Comparison of ENCODE assay signal across 28 cellular contexts in the genomic region with DNA sequence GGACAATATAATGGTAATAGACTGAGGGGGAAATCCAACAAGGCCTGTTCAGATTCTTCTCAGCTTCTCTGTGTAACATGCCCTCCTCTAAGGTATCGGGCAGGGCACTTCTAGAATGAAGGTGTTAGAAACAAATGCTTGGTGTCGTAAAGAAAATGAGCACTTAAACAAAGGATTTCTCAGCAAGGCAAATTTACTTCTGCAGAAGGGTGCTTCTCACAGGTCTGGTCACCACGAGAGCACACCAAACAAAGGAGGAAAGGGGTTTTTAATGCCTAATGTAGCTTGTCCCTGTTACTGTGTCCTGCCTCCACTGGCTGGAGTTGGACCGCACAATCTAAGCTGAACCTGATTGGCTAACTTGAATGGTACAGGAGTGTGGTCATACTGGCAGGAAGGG.
"Had no signal": no experiment of that assay in that cellular context is flagged by ENCODE, and none has a peak within 500 bp of the region (broad histone marks: within the 10 kb centered on the region; RNA-seq: fewer than 3 reads in every experiment).

No MANE protein-coding gene starts in this region.

- H3K4me1 Mint-ChIP-seq: stimulated activated effector memory CD8-positive, alpha-beta T cell treated with anti-CD3 and anti-CD28 coated beads, Interleukin-12 subunit alpha, Interleukin-12 subunit beta, amount 100 ng/mL, for 72 hours; stimulated activated memory B cell treated with anti-CD40 and anti-IgM and Interleukin-4, amounts not matched to agents 10 μg/mL and 1 μg/mL and 100 μg/mL, for 72 hours; stimulated activated naive B cell treated with anti-CD40 and anti-IgM and Interleukin-4, amounts not matched to agents 10 μg/mL and 1 μg/mL and 100 μg/mL, for 72 hours; stimulated activated naive CD8-positive, alpha-beta T cell treated with anti-CD3 and anti-CD28 coated beads, Interleukin-15, amount 100 ng/mL, for 72 hours had no signal

- H3K27ac Mint-ChIP-seq: stimulated activated effector memory CD8-positive, alpha-beta T cell treated with anti-CD3 and anti-CD28 coated beads, Interleukin-12 subunit alpha, Interleukin-12 subunit beta, amount 100 ng/mL, for 72 hours; stimulated activated memory B cell treated with anti-CD40 and anti-IgM and Interleukin-4, amounts not matched to agents 10 μg/mL and 1 μg/mL and 100 μg/mL, for 72 hours; stimulated activated naive B cell treated with anti-CD40 and anti-IgM and Interleukin-4, amounts not matched to agents 10 μg/mL and 1 μg/mL and 100 μg/mL, for 72 hours; stimulated activated naive CD8-positive, alpha-beta T cell treated with anti-CD3 and anti-CD28 coated beads, Interleukin-15, amount 100 ng/mL, for 72 hours; stimulated activated naive CD8-positive, alpha-beta T cell treated with anti-CD3 and anti-CD28 coated beads, Interleukin-15, Interleukin-2, amounts not matched to agents 100 ng/mL and 50 ng/mL, for 24 hours; type B pancreatic cell had no signal

- DNase-seq: stimulated activated CD4-positive, alpha-beta T cell treated with anti-CD3 and anti-CD28 coated beads, Interleukin-2, amount 100 ng/mL, for 48 hours; stimulated activated CD4-positive, alpha-beta T cell treated with anti-CD3 and anti-CD28 coated beads, Interleukin-4, amount 100 ng/mL, for 1 hour; stimulated activated CD4-positive, alpha-beta T cell treated with anti-CD3 and anti-CD28 coated beads, Interleukin-4, amount 100 ng/mL, for 24 hours; stimulated activated CD4-positive, alpha-beta T cell treated with anti-CD3 and anti-CD28 coated beads, Interleukin-4, amount 100 ng/mL, for 4 hours; stimulated activated CD8-positive, alpha-beta memory T cell treated with anti-CD3 and anti-CD28 coated beads, Interleukin-4, amount 100 ng/mL, for 48 hours; stimulated activated naive B cell treated with anti-CD40 and anti-IgM and Interleukin-4, amounts not matched to agents 10 μg/mL and 1 μg/mL and 100 μg/mL, for 72 hours; stimulated activated naive CD4-positive, alpha-beta T cell; stimulated activated naive CD4-positive, alpha-beta T cell treated with Interleukin-2 at 50 U/mL for 16 hours; stimulated activated naive CD8-positive, alpha-beta T cell treated with anti-CD3 and anti-CD28 coated beads, Interleukin-15, amount 100 ng/mL, for 72 hours; stimulated activated naive CD8-positive, alpha-beta T cell treated with anti-CD3 and anti-CD28 coated beads, Interleukin-15, Interleukin-2, amounts not matched to agents 100 U/mL and 50 U/mL, for 24 hours; stomach; substantia nigra; testis; thyroid gland; tibial artery; transverse colon; trophoblast cell; upper lobe of left lung; upper lobe of right lung; uterus had no signal

- H3K4me3 ChIP-seq: stomach, suprapubic skin, testis, thoracic aorta, thyroid gland, tibial artery, tibial nerve, transverse colon, upper lobe of left lung, upper lobe of right lung, uterus, vagina had no signal

- H3K4me3 Mint-ChIP-seq: stimulated activated effector memory CD8-positive, alpha-beta T cell treated with anti-CD3 and anti-CD28 coated beads, Interleukin-12 subunit alpha, Interleukin-12 subunit beta, amount 100 ng/mL, for 72 hours; stimulated activated memory B cell treated with anti-CD40 and anti-IgM and Interleukin-4, amounts not matched to agents 10 μg/mL and 1 μg/mL and 100 μg/mL, for 72 hours; stimulated activated naive B cell treated with anti-CD40 and anti-IgM and Interleukin-4, amounts not matched to agents 10 μg/mL and 1 μg/mL and 100 μg/mL, for 72 hours; stimulated activated naive CD8-positive, alpha-beta T cell treated with anti-CD3 and anti-CD28 coated beads, Interleukin-15, amount 100 ng/mL, for 72 hours; stimulated activated naive CD8-positive, alpha-beta T cell treated with anti-CD3 and anti-CD28 coated beads, Interleukin-15, Interleukin-2, amounts not matched to agents 100 ng/mL and 50 ng/mL, for 24 hours; type B pancreatic cell had no signal

- H3K4me1 ChIP-seq: stomach, suprapubic skin, testis, thyroid gland, tibial artery, tibial nerve, transverse colon, upper lobe of left lung, upper lobe of right lung, uterus, vagina had no signal

- ATAC-seq: stimulated activated effector memory CD8-positive, alpha-beta T cell treated with anti-CD3 and anti-CD28 coated beads, Interleukin-12 subunit alpha, Interleukin-12 subunit beta, amount 100 ng/mL, for 72 hours; stimulated activated memory B cell treated with anti-CD40 and anti-IgM and Interleukin-4, amounts not matched to agents 10 μg/mL and 1 μg/mL and 100 μg/mL, for 72 hours; stimulated activated naive B cell treated with anti-CD40 and anti-IgM and Interleukin-4, amounts not matched to agents 10 μg/mL and 1 μg/mL and 100 μg/mL, for 72 hours; stimulated activated naive CD8-positive, alpha-beta T cell treated with anti-CD3 and anti-CD28 coated beads, Interleukin-15, amount 100 ng/mL, for 72 hours; stimulated activated naive CD8-positive, alpha-beta T cell treated with anti-CD3 and anti-CD28 coated beads, Interleukin-15, Interleukin-2, amounts not matched to agents 100 U/mL and 50 U/mL, for 24 hours; upper lobe of right lung had no signal

- H3K27me3 ChIP-seq: stomach, suprapubic skin, testis, thyroid gland, tibial artery, tibial nerve, transverse colon, upper lobe of left lung, upper lobe of right lung, uterus, vagina had no signal

- H3K36me3 ChIP-seq: stomach, suprapubic skin, thoracic aorta, thyroid gland, tibial artery, tibial nerve, transverse colon, upper lobe of left lung, upper lobe of right lung, uterus, vagina had no signal

- H3K27ac ChIP-seq: stomach, suprapubic skin, testis, thoracic aorta, thyroid gland, tibial artery, tibial nerve, transverse colon, upper lobe of left lung, upper lobe of right lung, uterus, vagina had no signal

- H3K36me3 Mint-ChIP-seq: stimulated activated effector memory CD8-positive, alpha-beta T cell treated with anti-CD3 and anti-CD28 coated beads, Interleukin-12 subunit alpha, Interleukin-12 subunit beta, amount 100 ng/mL, for 72 hours; stimulated activated memory B cell treated with anti-CD40 and anti-IgM and Interleukin-4, amounts not matched to agents 10 μg/mL and 1 μg/mL and 100 μg/mL, for 72 hours; stimulated activated naive B cell treated with anti-CD40 and anti-IgM and Interleukin-4, amounts not matched to agents 10 μg/mL and 1 μg/mL and 100 μg/mL, for 72 hours; type B pancreatic cell had no signal

- H3K27me3 Mint-ChIP-seq: stimulated activated memory B cell treated with anti-CD40 and anti-IgM and Interleukin-4, amounts not matched to agents 10 μg/mL and 1 μg/mL and 100 μg/mL, for 72 hours; stimulated activated naive B cell treated with anti-CD40 and anti-IgM and Interleukin-4, amounts not matched to agents 10 μg/mL and 1 μg/mL and 100 μg/mL, for 72 hours; stimulated activated naive CD8-positive, alpha-beta T cell treated with anti-CD3 and anti-CD28 coated beads, Interleukin-15, amount 100 ng/mL, for 72 hours; stimulated activated naive CD8-positive, alpha-beta T cell treated with anti-CD3 and anti-CD28 coated beads, Interleukin-15, Interleukin-2, amounts not matched to agents 100 ng/mL and 50 ng/mL, for 24 hours; type B pancreatic cell had no signal

- H3K9me3 ChIP-seq: testis, thyroid gland, uterus, vagina had no signal
